Comparison of ENCODE assay signal across 33 cellular contexts in genomic region chr7:136256491-136256890, GRCh38.
"Had no signal": no experiment of that assay in that cellular context is flagged by ENCODE, and none has a peak within 500 bp of the region (broad histone marks: within the 10 kb centered on the region; RNA-seq: fewer than 3 reads in every experiment).

No MANE protein-coding gene starts in this region.

- H3K36me3 ChIP-seq: adrenal gland, brain microvascular endothelial cell had no signal

- H3K4me3 ChIP-seq: adrenal gland, body of pancreas had no signal

- ATAC-seq: activated CD8-positive, alpha-beta T cell treated with anti-CD3 and anti-CD28 coated beads for 36 hours; activated naive CD4-positive, alpha-beta T cell treated with anti-CD3 and anti-CD28 coated beads, Interleukin-2, amount 50 U/mL, for 72 hours; activated T-cell treated with anti-CD3 and anti-CD28 coated beads, Interleukin-2, amount 50 U/mL, for 4 hours; activated T-cell treated with anti-CD3 and anti-CD28 coated beads, Interleukin-2, amount 50 U/mL, for 72 hours; activated T-helper 17 cell treated with anti-CD3 and anti-CD28 coated beads, Interleukin-2, amount 50 U/mL, for 72 hours; body of pancreas had no signal

- FAIRE-seq: astrocyte, TTC549 had no signal

- H3K27me3 ChIP-seq: adrenal gland, body of pancreas, brain microvascular endothelial cell had no signal

- H3K27ac ChIP-seq: adrenal gland, body of pancreas, brain microvascular endothelial cell, VCaP had no signal

- H3K9me3 ChIP-seq: adrenal gland had no signal

- H3K4me1 ChIP-seq: adrenal gland, body of pancreas had no signal

- DNase-seq: activated B cell treated with CpG ODN at 0.5 μM for 24 hours; activated CD4-positive, alpha-beta memory T cell treated with anti-CD3 and anti-CD28 coated beads for 36 hours; activated CD4-positive, alpha-beta T cell treated with anti-CD3 and anti-CD28 coated beads for 4 hours; activated CD4-positive, alpha-beta T cell treated with anti-CD3 and anti-CD28 coated beads, Interleukin-2, amount 10 ng/mL, durations not matched to agents 24 days and 14 days; activated CD4-positive, alpha-beta T cell treated with anti-CD3 and anti-CD28 coated beads, Interleukin-2, amount 50 U/mL, for 1 hour; activated CD4-positive, alpha-beta T cell treated with anti-CD3 and anti-CD28 coated beads, Interleukin-2, amount 50 U/mL, for 4 hours; activated CD4-positive, CD25-positive, alpha-beta regulatory T cell treated with anti-CD3 and anti-CD28 coated beads, Interleukin-2, amount 50 U/mL, for 72 hours; activated CD8-positive, alpha-beta memory T cell treated with anti-CD3 and anti-CD28 coated beads, Interleukin-2, amount 50 U/mL, for 4 hours; activated CD8-positive, alpha-beta T cell treated with anti-CD3 and anti-CD28 coated beads for 36 hours; activated effector memory CD4-positive, alpha-beta T cell treated with anti-CD3 and anti-CD28 coated beads, Interleukin-2, amount 50 U/mL, for 16 hours; activated gamma-delta T cell treated with Interleukin-2 at 50 U/mL for 16 hours; activated naive CD4-positive, alpha-beta T cell; activated naive CD4-positive, alpha-beta T cell treated with anti-CD3 and anti-CD28 coated beads for 36 hours; activated naive CD4-positive, alpha-beta T cell treated with anti-CD3 and anti-CD28 coated beads, Interleukin-2, amount 50 U/mL, for 16 hours; activated naive CD8-positive, alpha-beta T cell treated with anti-CD3 and anti-CD28 coated beads for 36 hours; activated T-cell treated with anti-CD3 and anti-CD28 coated beads for 4 hours; activated T-cell treated with anti-CD3 and anti-CD28 coated beads, Interleukin-2, amount 50 U/mL, for 1 hour; activated T-cell treated with anti-CD3 and anti-CD28 coated beads, Interleukin-2, amount 50 U/mL, for 4 hours; activated T-cell treated with anti-CD3 and anti-CD28 coated beads, Interleukin-2, amount 50 U/mL, for 72 hours; adrenal gland; amniotic stem cell; aorta; body of pancreas; brain microvascular endothelial cell; central memory CD4-positive, alpha-beta T cell; T-helper 1 cell; T-helper 2 cell; T-helper 9 cell had no signal
